In genomic region chr7:149771696-149772235, GRCh38 we compare ENCODE assay signal across 9 cellular contexts. TPM values are rescaled to one million over a fixed set of nuclear protein-coding genes. Genes with fewer than 3 reads are reported as not detected.
DNase-seq lines count a peak whose midpoint lies in the region; ATAC-seq and TF ChIP-seq lines count a peak whose summit lies in the region.
"Had no signal": no experiment of that assay in that cellular context is flagged by ENCODE, and none has a peak within 500 bp of the region (broad histone marks: within the 10 kb centered on the region; RNA-seq: fewer than 3 reads in every experiment).

No MANE protein-coding gene starts in this region.

- DNase-seq in AG20443 (ENCODE audit: low spot score) = peak; percentile 98
- peak; percentile 10 for DNase-seq in NCI-H446 treated with DMSO at 0.1 percent for 48 hours (lab: John Stamatoyannopoulos, UW)
- peak; percentile 88 for DNase-seq in activated CD4-positive, alpha-beta T cell treated with anti-CD3 and anti-CD28 coated beads for 48 hours
- DNase-seq in dedifferentiated amniotic fluid mesenchymal stem cell (ENCODE audit: extremely low spot score) = peak; percentile 59
- peak; percentile 83 for DNase-seq in stimulated activated CD4-positive, alpha-beta T cell treated with anti-CD3 and anti-CD28 coated beads, Interleukin-2, amount 100 ng/mL, for 4 hours (ENCODE audit: low read depth)

- no peaks in the 10 kb centered on the region for H3K27me3 ChIP-seq in liver (ENCODE audit: control insufficient read depth in 4 of 4, insufficient read depth in 4 of 4, low read length in 3 of 4)

- peak overlapping the region; percentile 54 to 79 for H3K27ac ChIP-seq in liver (ENCODE audit: low read depth in 1 of 2, low read length in 2 of 2)

- TF ChIP-seq CTCF in liver (IDR thresholded peaks at IDR 0.05; ENCODE audit: low read depth, low read length, missing input control) = no peak

- no peaks in the 10 kb centered on the region for H3K9me3 ChIP-seq in liver (ENCODE audit: control insufficient read depth in 4 of 4, low read length in 3 of 4)

- WGBS in liver = 3% methylated on average over 39 of the region's 39 CpGs

- no peak for TF ChIP-seq RAD21 in liver (IDR thresholded peaks at IDR 0.05)

- H3K9ac ChIP-seq in liver (ENCODE audit: low read depth in 1 of 2, low read length in 2 of 2) = no peak overlapping the region

- H3K36me3 ChIP-seq in liver (ENCODE audit: control insufficient read depth in 4 of 4, insufficient read depth in 3 of 4, low read depth in 1 of 4, low read length in 3 of 4) = peaks cover 0 to 14% (median 10%) of the 10 kb centered on the region in 4 donors

- H3K4me1 ChIP-seq in liver (ENCODE audit: control insufficient read depth in 4 of 4, insufficient read depth in 4 of 4, low read length in 3 of 4) = peaks cover 5 to 22% (median 12%) of the 10 kb centered on the region in 4 donors

- H3K4me3 ChIP-seq in liver (ENCODE audit: low read depth in 1 of 3, low read length in 3 of 3) = peak overlapping the region in 2 of 3 donors; percentile 62 to 80

- ATAC-seq in GM19025 (IDR thresholded peaks at IDR 0.05; ENCODE audit: low read depth, unreplicated experiment) (peak; percentile 98), HG03196 (IDR thresholded peaks at IDR 0.05; ENCODE audit: unreplicated experiment) (peak; percentile 93)

TF ChIP-seq in liver, 16 proteins besides CTCF, POLR2A, EP300 and RAD21:
- TF ChIP-seq NR2F2 (IDR thresholded peaks at IDR 0.05) = no peak
- TF ChIP-seq YY1 (IDR thresholded peaks at IDR 0.05) = peak; percentile 33
- peak; percentile 3 for TF ChIP-seq REST (IDR thresholded peaks at IDR 0.05)
- TF ChIP-seq SP1 (IDR thresholded peaks at IDR 0.05) = peak; percentile 51
- peak; percentile 28 to 46 for TF ChIP-seq RXRA (IDR thresholded peaks at IDR 0.05)

RNA-seq across cellular contexts. Expression of gene ZNF467, which starts 1.6 kb away (rescaled TPM):
- 1 to 10 TPM; 2.8 to 3.8 TPM for total RNA-seq in liver
- polyA plus RNA-seq in liver = 1 to 10 TPM; 3.6 to 4.0 TPM
- total RNA-seq: T-helper 1 cell treated with Interleukin-12 subunit alpha and Interleukin-12 subunit beta and Interleukin-4 antibody, amounts not matched to agents 30 ng/mL and 1 ng/mL, for 36 hours had no signal

Comparison
In these comparisons a context has a peak if more than half of its experiments do, and no peak if none do; other contexts are left out.
1. Peak in every context shown above with its lines: DNase-seq, ATAC-seq, H3K4me3 ChIP-seq and H3K27ac ChIP-seq.
2. DNase-seq: peak in every context shown above with its lines; median percentile 98 in AG20443; 88 in activated CD4-positive, alpha-beta T cell treated with anti-CD3 and anti-CD28 coated beads for 48 hours; 83 in stimulated activated CD4-positive, alpha-beta T cell treated with anti-CD3 and anti-CD28 coated beads, Interleukin-2, amount 100 ng/mL, for 4 hours; 59 in dedifferentiated amniotic fluid mesenchymal stem cell; 10 in NCI-H446 treated with DMSO at 0.1 percent for 48 hours.